ENCODE assay signal across 20 cellular contexts in genomic region chr20:63939061-63939935, GRCh38. TPM values are rescaled to one million over a fixed set of nuclear protein-coding genes. Genes with fewer than 3 reads are reported as not detected.
DNase-seq lines count a peak whose midpoint lies in the region; TF ChIP-seq lines count a peak whose summit lies in the region.
"Had no signal": no experiment of that assay in that cellular context is flagged by ENCODE, and none has a peak within 500 bp of the region (broad histone marks: within the 10 kb centered on the region; RNA-seq: fewer than 3 reads in every experiment).

No MANE protein-coding gene starts in this region.

- no peak for DNase-seq in iPS DF 6.9 (ENCODE audit: low read depth, low spot score)
- peak; percentile 81 for DNase-seq in posterior vena cava (ENCODE audit: low spot score)
- no peak for DNase-seq in activated T-helper 1 cell treated with anti-CD3 and anti-CD28 coated beads, Interleukin-12 subunit alpha, Interleukin-12 subunit beta, Interleukin-2, Interleukin-4 antibody, amounts not matched to agents 30 ng/mL and 10 ng/mL and 1 ng/mL, durations not matched to agents 14 hours and 24 hours and 36 hours (ENCODE audit: low spot score)
- DNase-seq in NCI-H2227 treated with DMSO at 0.1 percent for 48 hours (lab: John Stamatoyannopoulos, UW) = no peak
- DNase-seq in stomach = no peak
- DNase-seq: GF-D8; NCI-H1105 treated with DMSO at 0.1 percent for 48 hours; NCI-H2107; NCI-H524 treated with DMSO at 0.1 percent for 48 hours; SJCRH30; stimulated activated CD4-positive, alpha-beta T cell treated with anti-CD3 and anti-CD28 coated beads, Interleukin-1b, Interleukin-23, amount 100 ng/mL, for 48 hours; uterus; WERI-Rb-1 had no signal

- H3K27me3 ChIP-seq in HUES6 (ENCODE audit: control insufficient read depth, insufficient read depth, low read length) (no peaks in the 10 kb centered on the region), iPS DF 6.9 (ENCODE audit: control insufficient read depth, insufficient read depth, low read length) (no peaks in the 10 kb centered on the region), stomach (no peaks in the 10 kb centered on the region)
- H3K27me3 ChIP-seq: cardiac muscle cell, SJCRH30, uterus had no signal

- peaks cover 21% of the 10 kb centered on the region for H3K36me3 Mint-ChIP-seq in activated T-helper 1 cell treated with anti-CD3 and anti-CD28 coated beads, Interleukin-12 subunit alpha, Interleukin-12 subunit beta, Interleukin-2, Interleukin-4 antibody, amounts not matched to agents 30 ng/mL and 10 ng/mL and 1 ng/mL, durations not matched to agents 14 hours and 24 hours and 36 hours (ENCODE audit: low read depth)

- no peak overlapping the region for H3K27ac ChIP-seq in HUES6 (ENCODE audit: low read depth, low read length)
- H3K27ac ChIP-seq in iPS DF 6.9 (ENCODE audit: low read length) = no peak overlapping the region
- peak overlapping the region in 1 of 5 donors; percentile 65 for H3K27ac ChIP-seq in stomach
- H3K27ac ChIP-seq: cardiac muscle cell, SJCRH30, uterus, WERI-Rb-1 had no signal

- TF ChIP-seq EP300 in stomach (IDR thresholded peaks at IDR 0.05) = no peak

- WGBS in iPS DF 6.9 (ENCODE audit: insufficient coverage, insufficient read length) = no CpG with 5 or more reads among the region's 33 CpGs
- WGBS in stomach, 5 donors = 74 to 89% (median 84%) methylated on average over 9 to 33 of the region's 33 CpGs

- peaks cover 8% of the 10 kb centered on the region; the same call in 1 of the 2 replicates for H3K4me1 ChIP-seq in ES-I3 (ENCODE audit: insufficient read depth, low read length)
- H3K4me1 ChIP-seq in HUES6 (ENCODE audit: control insufficient read depth, insufficient read depth, low read length) = peaks cover 20% of the 10 kb centered on the region
- H3K4me1 ChIP-seq in iPS DF 6.9 (ENCODE audit: control insufficient read depth, insufficient read depth, low read length) = peaks cover 4% of the 10 kb centered on the region
- H3K4me1 ChIP-seq in stomach = peaks cover 7 to 46% (median 32%) of the 10 kb centered on the region in 4 donors
- H3K4me1 ChIP-seq: SJCRH30, uterus had no signal

- no peaks in the 10 kb centered on the region for H3K9me3 Mint-ChIP-seq in activated T-helper 1 cell treated with anti-CD3 and anti-CD28 coated beads, Interleukin-12 subunit alpha, Interleukin-12 subunit beta, Interleukin-2, Interleukin-4 antibody, amounts not matched to agents 30 ng/mL and 10 ng/mL and 1 ng/mL, durations not matched to agents 14 hours and 24 hours and 36 hours
- H3K9me3 Mint-ChIP-seq: activated T-helper 17 cell treated with anti-CD3 and anti-CD28 coated beads, Interleukin-2, amount 50 U/mL, for 72 hours; neural crest cell; T-helper 1 cell treated with Interleukin-12 subunit alpha and Interleukin-12 subunit beta and Interleukin-4 antibody, amounts not matched to agents 30 μg/mL and 1 μg/mL, for 36 hours had no signal

- H3K27ac Mint-ChIP-seq in activated T-helper 1 cell treated with anti-CD3 and anti-CD28 coated beads, Interleukin-12 subunit alpha, Interleukin-12 subunit beta, Interleukin-2, Interleukin-4 antibody, amounts not matched to agents 30 ng/mL and 10 ng/mL and 1 ng/mL, durations not matched to agents 14 hours and 24 hours and 36 hours = no peak overlapping the region
- H3K27ac Mint-ChIP-seq: activated T-helper 17 cell treated with anti-CD3 and anti-CD28 coated beads, Interleukin-2, amount 50 U/mL, for 72 hours; T-helper 1 cell treated with Interleukin-12 subunit alpha and Interleukin-12 subunit beta and Interleukin-4 antibody, amounts not matched to agents 30 μg/mL and 1 μg/mL, for 36 hours had no signal

- TF ChIP-seq POLR2A in stomach (IDR thresholded peaks at IDR 0.05) = no peak

- H3K4me3 ChIP-seq in HUES6 (ENCODE audit: low read depth, low read length) = peak overlapping the region; percentile 64
- peak overlapping the region; percentile 39; the same call in 1 of the 2 replicates for H3K4me3 ChIP-seq in iPS DF 6.9 (ENCODE audit: low read length)
- H3K4me3 ChIP-seq in stomach = no peak overlapping the region
- H3K4me3 ChIP-seq: cardiac muscle cell, SJCRH30, uterus had no signal

- no peaks in the 10 kb centered on the region for H3K27me3 Mint-ChIP-seq in activated T-helper 1 cell treated with anti-CD3 and anti-CD28 coated beads, Interleukin-12 subunit alpha, Interleukin-12 subunit beta, Interleukin-2, Interleukin-4 antibody, amounts not matched to agents 30 ng/mL and 10 ng/mL and 1 ng/mL, durations not matched to agents 14 hours and 24 hours and 36 hours (ENCODE audit: insufficient read depth)
- H3K27me3 Mint-ChIP-seq: activated T-helper 17 cell treated with anti-CD3 and anti-CD28 coated beads, Interleukin-2, amount 50 U/mL, for 72 hours; B cell had no signal

- TF ChIP-seq CTCF in stomach (IDR thresholded peaks at IDR 0.05) = no peak

- H3K4me3 Mint-ChIP-seq in activated T-helper 1 cell treated with anti-CD3 and anti-CD28 coated beads, Interleukin-12 subunit alpha, Interleukin-12 subunit beta, Interleukin-2, Interleukin-4 antibody, amounts not matched to agents 30 ng/mL and 10 ng/mL and 1 ng/mL, durations not matched to agents 14 hours and 24 hours and 36 hours = no peak overlapping the region
- H3K4me3 Mint-ChIP-seq: activated T-helper 17 cell treated with anti-CD3 and anti-CD28 coated beads, Interleukin-2, amount 50 U/mL, for 72 hours; B cell; neural crest cell; T-helper 1 cell treated with Interleukin-12 subunit alpha and Interleukin-12 subunit beta and Interleukin-4 antibody, amounts not matched to agents 30 μg/mL and 1 μg/mL, for 36 hours had no signal

- intact Hi-C loops in posterior vena cava (cut with DNase I) (no loop called here), stomach (cut with DNase I; ENCODE audit: low total_unique reads) (no loop called here)
- intact Hi-C loops in activated T-helper 1 cell treated with anti-CD3 and anti-CD28 coated beads, Interleukin-12 subunit alpha, Interleukin-12 subunit beta, Interleukin-2, Interleukin-4 antibody, amounts not matched to agents 30 ng/mL and 10 ng/mL and 1 ng/mL, durations not matched to agents 14 hours and 24 hours and 36 hours (cut with micrococcal nuclease) = no loop called here

- H3K4me1 Mint-ChIP-seq in activated T-helper 1 cell treated with anti-CD3 and anti-CD28 coated beads, Interleukin-12 subunit alpha, Interleukin-12 subunit beta, Interleukin-2, Interleukin-4 antibody, amounts not matched to agents 30 ng/mL and 10 ng/mL and 1 ng/mL, durations not matched to agents 14 hours and 24 hours and 36 hours (ENCODE audit: low read depth) = peaks cover 10% of the 10 kb centered on the region
- H3K4me1 Mint-ChIP-seq: activated T-helper 17 cell treated with anti-CD3 and anti-CD28 coated beads, Interleukin-2, amount 50 U/mL, for 72 hours had no signal

- H3K9ac ChIP-seq in ES-I3 (ENCODE audit: low read depth, low read length) = peak overlapping the region; percentile 59
- peak overlapping the region; percentile 62 for H3K9ac ChIP-seq in HUES6 (ENCODE audit: low read length)

- peaks cover 4% of the 10 kb centered on the region; the same call in 1 of the 2 replicates for H3K36me3 ChIP-seq in ES-I3 (ENCODE audit: insufficient read depth, low read length)
- peaks cover 28% of the 10 kb centered on the region for H3K36me3 ChIP-seq in HUES6 (ENCODE audit: control insufficient read depth, insufficient read depth, low read length)
- H3K36me3 ChIP-seq in iPS DF 6.9 (ENCODE audit: control insufficient read depth, insufficient read depth, low read length) = peaks cover 29% of the 10 kb centered on the region
- peaks cover 43 to 92% (median 81%) of the 10 kb centered on the region in 4 donors for H3K36me3 ChIP-seq in stomach
- H3K36me3 ChIP-seq: uterus had no signal

- H3K9me3 ChIP-seq in ES-I3 (ENCODE audit: control insufficient read depth, insufficient read depth, low read length) (no peaks in the 10 kb centered on the region), HUES6 (ENCODE audit: control insufficient read depth, insufficient read depth, low read depth, low read length) (no peaks in the 10 kb centered on the region), iPS DF 6.9 (ENCODE audit: control insufficient read depth, insufficient read depth, low read length) (no peaks in the 10 kb centered on the region), stomach (no peaks in the 10 kb centered on the region)
- H3K9me3 ChIP-seq: uterus had no signal

RNA-seq across cellular contexts. Expression of gene UCKL1, which starts 16.9 kb away (rescaled TPM):
- total RNA-seq in posterior vena cava = 10 to 100 TPM; 20.8 to 22.0 TPM
- total RNA-seq in activated T-helper 1 cell treated with anti-CD3 and anti-CD28 coated beads, Interleukin-12 subunit alpha, Interleukin-12 subunit beta, Interleukin-2, Interleukin-4 antibody, amounts not matched to agents 30 ng/mL and 10 ng/mL and 1 ng/mL, durations not matched to agents 14 hours and 24 hours and 36 hours = 48.7 and 49.3 TPM in 2 replicates
- total RNA-seq in stomach = 100 to 1,000 TPM in 1 of 5 donors, 10 to 100 TPM in 4; 20.9 to 107 (median 36.8) TPM
- 10 to 100 TPM; 17.7 to 60.5 (median 24.0) TPM for polyA plus RNA-seq in stomach

RNA-seq across cellular contexts. Expression of gene ZNF512B, which starts 30.4 kb away (rescaled TPM):
- total RNA-seq in posterior vena cava (10 to 100 TPM in 1 of 2 donors, 1 to 10 TPM in 1; 9.4 to 11.2 TPM), stomach (10 to 100 TPM in 2 of 5 donors, 1 to 10 TPM in 3; 6.1 to 12.1 (median 9.2) TPM)
- 28.0 and 28.3 TPM in 2 replicates for total RNA-seq in activated T-helper 1 cell treated with anti-CD3 and anti-CD28 coated beads, Interleukin-12 subunit alpha, Interleukin-12 subunit beta, Interleukin-2, Interleukin-4 antibody, amounts not matched to agents 30 ng/mL and 10 ng/mL and 1 ng/mL, durations not matched to agents 14 hours and 24 hours and 36 hours
- polyA plus RNA-seq in stomach = 1 to 10 TPM; 3.5 to 7.6 (median 6.3) TPM

RNA-seq across cellular contexts. Expression of gene SAMD10, which starts 40.1 kb away (rescaled TPM):
- total RNA-seq in posterior vena cava = 1 to 10 TPM; 1.1 to 1.5 TPM
- total RNA-seq in activated T-helper 1 cell treated with anti-CD3 and anti-CD28 coated beads, Interleukin-12 subunit alpha, Interleukin-12 subunit beta, Interleukin-2, Interleukin-4 antibody, amounts not matched to agents 30 ng/mL and 10 ng/mL and 1 ng/mL, durations not matched to agents 14 hours and 24 hours and 36 hours = 29.4 and 34.9 TPM in 2 replicates
- total RNA-seq in stomach = 10 to 100 TPM in 2 of 5 donors, 1 to 10 TPM in 3; 2.9 to 68.1 (median 9.4) TPM
- 1 to 10 TPM; 4.9 to 6.6 (median 6.3) TPM for polyA plus RNA-seq in stomach
- total RNA-seq: SJCRH30 had no signal

RNA-seq across cellular contexts. Expression of gene PRPF6, which starts 41.6 kb away (rescaled TPM):
- total RNA-seq in posterior vena cava (10 to 100 TPM; 44.3 to 44.8 TPM), stomach (10 to 100 TPM; 30.4 to 67.4 (median 39.7) TPM)
- total RNA-seq in activated T-helper 1 cell treated with anti-CD3 and anti-CD28 coated beads, Interleukin-12 subunit alpha, Interleukin-12 subunit beta, Interleukin-2, Interleukin-4 antibody, amounts not matched to agents 30 ng/mL and 10 ng/mL and 1 ng/mL, durations not matched to agents 14 hours and 24 hours and 36 hours = 82.3 and 83.6 TPM in 2 replicates
- polyA plus RNA-seq in stomach = 10 to 100 TPM; 27.0 to 44.2 (median 39.6) TPM

RNA-seq across cellular contexts. Expression of gene DNAJC5, which starts 44.4 kb away (rescaled TPM):
- total RNA-seq in posterior vena cava = 10 to 100 TPM; 31.1 to 31.7 TPM
- 47.5 and 48.2 TPM in 2 replicates for total RNA-seq in activated T-helper 1 cell treated with anti-CD3 and anti-CD28 coated beads, Interleukin-12 subunit alpha, Interleukin-12 subunit beta, Interleukin-2, Interleukin-4 antibody, amounts not matched to agents 30 ng/mL and 10 ng/mL and 1 ng/mL, durations not matched to agents 14 hours and 24 hours and 36 hours
- total RNA-seq in stomach = 10 to 100 TPM; 23.7 to 60.1 (median 52.7) TPM
- 10 to 100 TPM; 23.1 to 26.4 (median 25.6) TPM for polyA plus RNA-seq in stomach

Comparison
In these comparisons a context has a peak if more than half of its experiments do, and no peak if none do; other contexts are left out.
1. H3K4me3 ChIP-seq: peak in HUES6 (single experiment) and iPS DF 6.9 (single experiment); none in stomach (0 of 4).